In the genomic region with DNA sequence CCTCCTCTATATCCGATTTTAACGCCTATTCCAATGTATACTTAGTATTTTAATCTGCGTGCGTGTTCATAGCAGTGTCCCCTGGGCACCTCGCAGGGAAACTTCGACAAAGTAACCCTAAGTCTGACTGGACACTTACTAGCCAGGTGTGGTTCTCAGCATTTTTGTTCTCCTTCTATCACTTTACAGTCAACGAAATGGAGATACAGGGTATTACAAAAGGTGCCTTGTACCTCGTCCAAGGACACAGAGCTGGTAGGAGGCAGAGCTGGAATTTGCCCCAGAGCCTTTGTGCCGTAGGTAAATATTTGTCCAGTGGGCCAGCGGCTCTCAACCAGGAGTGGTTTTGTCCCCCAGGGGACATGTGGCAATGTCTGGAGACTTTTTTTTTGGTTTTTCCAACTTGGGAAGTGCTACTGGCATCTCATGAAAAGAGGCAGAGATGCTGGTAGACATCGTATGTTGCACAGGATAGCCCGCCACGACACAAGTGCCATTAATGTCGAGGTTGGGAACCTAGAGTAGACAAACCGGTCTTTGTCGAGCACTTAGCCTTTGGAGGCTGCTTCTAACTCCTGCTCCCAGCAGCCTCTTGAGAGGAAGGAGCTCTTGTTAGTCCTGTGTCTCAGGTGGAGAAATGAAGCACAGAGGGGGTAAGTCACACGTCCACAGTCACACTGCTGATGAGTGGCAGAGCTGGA, we compare ENCODE assay signal across 9 cellular contexts. TPM values are rescaled to one million over a fixed set of nuclear protein-coding genes. Genes with fewer than 3 reads are reported as not detected.
DNase-seq lines count a peak whose midpoint lies in the region; ATAC-seq and TF ChIP-seq lines count a peak whose summit lies in the region.
"Had no signal": no experiment of that assay in that cellular context is flagged by ENCODE, and none has a peak within 500 bp of the region (broad histone marks: within the 10 kb centered on the region; RNA-seq: fewer than 3 reads in every experiment).

No MANE protein-coding gene starts in this region.

- no peaks in the 10 kb centered on the region for H3K27me3 Mint-ChIP-seq in CD8-positive, alpha-beta T cell (ENCODE audit: low read depth)
- H3K27me3 Mint-ChIP-seq in natural killer cell treated with Interleukin-12 subunit alpha and Interleukin-12 subunit beta and Interleukin-15 and Interleukin-18, amount 100 ng/mL, for 72 hours, result no peaks in the 10 kb centered on the region

- H3K27ac ChIP-seq in CD8-positive, alpha-beta T cell (ENCODE audit: low read depth, low read length), result peak overlapping the region; percentile 3
- H3K27ac ChIP-seq in colonic mucosa, result peak overlapping the region; percentile 89

- H3K4me1 ChIP-seq in CD8-positive, alpha-beta T cell (ENCODE audit: insufficient read depth, low read length), result peaks cover 20% of the 10 kb centered on the region
- H3K4me1 ChIP-seq in colonic mucosa, result peaks cover 10% of the 10 kb centered on the region

- no peaks in the 10 kb centered on the region for H3K27me3 ChIP-seq in CD8-positive, alpha-beta T cell (ENCODE audit: insufficient read depth, low read length)
- H3K27me3 ChIP-seq in colonic mucosa, result no peaks in the 10 kb centered on the region

- no peak for DNase-seq in CD8-positive, alpha-beta T cell
- DNase-seq in NCI-H146 (lab: John Stamatoyannopoulos, UW), result peak; percentile 58
- peak; percentile 80 for DNase-seq in colonic mucosa
- DNase-seq in natural killer cell treated with Interleukin-12 subunit alpha and Interleukin-12 subunit beta and Interleukin-15 and Interleukin-18, amount 100 ng/mL, for 72 hours (ENCODE audit: low spot score), result no peak
- DNase-seq in iPS-NIHi7 (ENCODE audit: extremely low spot score), result no peak
- no peak for DNase-seq in COLO829 (ENCODE audit: low spot score)
- no peak for DNase-seq in activated CD4-positive, alpha-beta T cell treated with anti-CD3 and anti-CD28 coated beads for 48 hours

- intact Hi-C loops in CD8-positive, alpha-beta T cell (cut with DNase I, micrococcal nuclease), result loop anchor here (5.0 kb wide), 3 partner anchors 35 to 1025 kb away; partner anchors contain the start of genes PPP1R12C (in 1 of the 2) and ZNF667 (in 1 of the 2)
- intact Hi-C loops in colonic mucosa (cut with DNase I), result loop anchor here (5.0 kb wide), 1 partner anchor 35 kb away; no protein-coding TSS in a partner anchor

- peak overlapping the region; percentile 81 for H3K27ac Mint-ChIP-seq in CD8-positive, alpha-beta T cell
- peak overlapping the region; percentile 83 to 90 for H3K27ac Mint-ChIP-seq in natural killer cell treated with Interleukin-12 subunit alpha and Interleukin-12 subunit beta and Interleukin-15 and Interleukin-18, amount 100 ng/mL, for 72 hours

- H3K9me3 ChIP-seq in CD8-positive, alpha-beta T cell (ENCODE audit: low read length), result no peaks in the 10 kb centered on the region
- H3K9me3 ChIP-seq in colonic mucosa, result no peaks in the 10 kb centered on the region

- TF ChIP-seq CTCF in CD8-positive, alpha-beta T cell (IDR thresholded peaks at IDR 0.05), result no peak
- TF ChIP-seq CTCF in colonic mucosa (IDR thresholded peaks at IDR 0.05), result no peak

- no peaks in the 10 kb centered on the region for H3K36me3 ChIP-seq in CD8-positive, alpha-beta T cell (ENCODE audit: insufficient read depth, low read length)
- no peaks in the 10 kb centered on the region for H3K36me3 ChIP-seq in colonic mucosa

- peaks cover 9% of the 10 kb centered on the region for H3K36me3 Mint-ChIP-seq in CD8-positive, alpha-beta T cell
- H3K36me3 Mint-ChIP-seq in natural killer cell treated with Interleukin-12 subunit alpha and Interleukin-12 subunit beta and Interleukin-15 and Interleukin-18, amount 100 ng/mL, for 72 hours, result no peaks in the 10 kb centered on the region

- H3K4me1 Mint-ChIP-seq in CD8-positive, alpha-beta T cell (ENCODE audit: low read depth), result peaks cover 38% of the 10 kb centered on the region
- peaks cover 28 to 41% of the 10 kb centered on the region in 2 donors for H3K4me1 Mint-ChIP-seq in natural killer cell treated with Interleukin-12 subunit alpha and Interleukin-12 subunit beta and Interleukin-15 and Interleukin-18, amount 100 ng/mL, for 72 hours (ENCODE audit: low read depth in 2 of 2)

- H3K9ac ChIP-seq in colonic mucosa (ENCODE audit: low read depth in 2 of 2, low read length in 2 of 2), result peak overlapping the region; percentile 41 to 86

- CTCF ChIA-PET in CD8-positive, alpha-beta T cell (lab: Charles Lee), result interaction anchor here (1.1 to 1.3 kb wide), 3 partner anchors 12 to 37 kb away, joined by 3 to 4 read pairs (median 4); no protein-coding TSS in a partner anchor

- POLR2A ChIA-PET in CD8-positive, alpha-beta T cell (lab: Charles Lee), result interaction anchor here (1.2 to 3.6 kb wide), 2 partner anchors 15 to 21 kb away, joined by 3 to 23 read pairs; partner anchors contain the start of gene ZNF787

- H3K9me3 Mint-ChIP-seq in CD8-positive, alpha-beta T cell, result no peaks in the 10 kb centered on the region
- H3K9me3 Mint-ChIP-seq in natural killer cell treated with Interleukin-12 subunit alpha and Interleukin-12 subunit beta and Interleukin-15 and Interleukin-18, amount 100 ng/mL, for 72 hours, result no peaks in the 10 kb centered on the region

- no peak for ATAC-seq in CD8-positive, alpha-beta T cell
- ATAC-seq in natural killer cell treated with Interleukin-12 subunit alpha and Interleukin-12 subunit beta and Interleukin-15 and Interleukin-18, amount 100 ng/mL, for 72 hours, result no peak
- no peak for ATAC-seq in HG03045 (IDR thresholded peaks at IDR 0.05; ENCODE audit: unreplicated experiment)

- peak overlapping the region; percentile 78 for H3K4me3 Mint-ChIP-seq in CD8-positive, alpha-beta T cell
- peak overlapping the region; percentile 93 for H3K4me3 Mint-ChIP-seq in natural killer cell treated with Interleukin-12 subunit alpha and Interleukin-12 subunit beta and Interleukin-15 and Interleukin-18, amount 100 ng/mL, for 72 hours

- peak overlapping the region; percentile 54 for H3K4me3 ChIP-seq in CD8-positive, alpha-beta T cell (ENCODE audit: low read depth, low read length)
- peak overlapping the region; percentile 44 for H3K4me3 ChIP-seq in colonic mucosa

RNA-seq across cellular contexts. Expression of gene ZNF444, which starts 1.1 kb away (rescaled TPM):
- total RNA-seq in CD8-positive, alpha-beta T cell, result 10 to 100 TPM; 17.2 to 18.6 TPM
- total RNA-seq in colonic mucosa, result 10 to 100 TPM; 20.5 to 50.9 TPM
- 10 to 100 TPM; 23.2 to 50.6 TPM for total RNA-seq in natural killer cell treated with Interleukin-12 subunit alpha and Interleukin-12 subunit beta and Interleukin-15 and Interleukin-18, amount 100 ng/mL, for 72 hours

RNA-seq across cellular contexts. Expression of gene ZNF787, which starts 21.1 kb away (rescaled TPM):
- total RNA-seq in CD8-positive, alpha-beta T cell, result 10 to 100 TPM; 10.2 to 10.8 TPM
- total RNA-seq in colonic mucosa, result 10 to 100 TPM; 52.1 to 69.2 TPM
- 10 to 100 TPM; 39.2 to 60.6 TPM for total RNA-seq in natural killer cell treated with Interleukin-12 subunit alpha and Interleukin-12 subunit beta and Interleukin-15 and Interleukin-18, amount 100 ng/mL, for 72 hours

RNA-seq across cellular contexts. Expression of gene GALP, which starts 33.6 kb away (rescaled TPM):
- not detected for total RNA-seq in CD8-positive, alpha-beta T cell
- not detected for total RNA-seq in colonic mucosa
- not detected for total RNA-seq in natural killer cell treated with Interleukin-12 subunit alpha and Interleukin-12 subunit beta and Interleukin-15 and Interleukin-18, amount 100 ng/mL, for 72 hours
- total RNA-seq: myocyte had no signal

RNA-seq across cellular contexts. Expression of gene ZSCAN5B, which starts 55.3 kb away (rescaled TPM):
- not detected for total RNA-seq in CD8-positive, alpha-beta T cell
- not detected for total RNA-seq in colonic mucosa
- not detected for total RNA-seq in natural killer cell treated with Interleukin-12 subunit alpha and Interleukin-12 subunit beta and Interleukin-15 and Interleukin-18, amount 100 ng/mL, for 72 hours
- total RNA-seq: myocyte had no signal

RNA-seq across cellular contexts. Expression of gene ZSCAN5C, which starts 59.8 kb away (rescaled TPM):
- not detected for total RNA-seq in CD8-positive, alpha-beta T cell
- total RNA-seq in colonic mucosa, result not detected
- not detected for total RNA-seq in natural killer cell treated with Interleukin-12 subunit alpha and Interleukin-12 subunit beta and Interleukin-15 and Interleukin-18, amount 100 ng/mL, for 72 hours
- total RNA-seq: myocyte had no signal

Comparison
In these comparisons a context has a peak if more than half of its experiments do, and no peak if none do; other contexts are left out.
1. DNase-seq: peak in NCI-H146 (single experiment) and colonic mucosa (single experiment); none in CD8-positive, alpha-beta T cell (0 of 7), natural killer cell treated with Interleukin-12 subunit alpha and Interleukin-12 subunit beta and Interleukin-15 and Interleukin-18, amount 100 ng/mL, for 72 hours (single experiment), iPS-NIHi7 (single experiment), COLO829 (single experiment) and activated CD4-positive, alpha-beta T cell treated with anti-CD3 and anti-CD28 coated beads for 48 hours (single experiment).